Comparison of ENCODE assay signal across 18 cellular contexts in genomic region chr4:38620025-38620424, GRCh38.
"Had no signal": no experiment of that assay in that cellular context is flagged by ENCODE, and none has a peak within 500 bp of the region (broad histone marks: within the 10 kb centered on the region; RNA-seq: fewer than 3 reads in every experiment).

No MANE protein-coding gene starts in this region.

- DNase-seq: activated CD4-positive, alpha-beta T cell treated with anti-CD3 and anti-CD28 coated beads, Interleukin-2, amount 50 U/mL, for 48 hours; activated CD4-positive, CD25-positive, alpha-beta regulatory T cell treated with anti-CD3 and anti-CD28 coated beads, Interleukin-2, amount 50 U/mL, for 72 hours; activated naive CD4-positive, alpha-beta T cell treated with anti-CD3 and anti-CD28 coated beads for 36 hours; activated naive CD8-positive, alpha-beta T cell treated with anti-CD3 and anti-CD28 coated beads, Interleukin-2, amount 50 U/mL, for 24 hours; cerebellar nuclear complex; effector memory CD8-positive, alpha-beta T cell; heart right ventricle; midbrain; naive B cell; nucleus accumbens; posterior cingulate gyrus; retina; stimulated activated CD4-positive, alpha-beta T cell treated with anti-CD3 and anti-CD28 coated beads, Interleukin-4, amount 100 ng/mL, for 24 hours; stimulated activated naive CD4-positive, alpha-beta T cell had no signal

- H3K27ac ChIP-seq: ascending aorta, breast epithelium, gastroesophageal sphincter, heart right ventricle had no signal

- H3K36me3 ChIP-seq: ascending aorta, breast epithelium, gastroesophageal sphincter, heart right ventricle had no signal

- H3K27me3 ChIP-seq: ascending aorta, breast epithelium, gastroesophageal sphincter, heart right ventricle had no signal

- H3K4me1 ChIP-seq: ascending aorta, breast epithelium had no signal

- H3K9me3 ChIP-seq: ascending aorta, breast epithelium, gastroesophageal sphincter, heart right ventricle had no signal

- H3K4me3 ChIP-seq: ascending aorta, breast epithelium, gastroesophageal sphincter, heart right ventricle had no signal

- ATAC-seq: activated naive CD8-positive, alpha-beta T cell treated with anti-CD3 and anti-CD28 coated beads, Interleukin-2, amount 50 U/mL, for 24 hours; activated T-helper 17 cell treated with anti-CD3 and anti-CD28 coated beads, Interleukin-2, amount 50 U/mL, for 72 hours; effector memory CD8-positive, alpha-beta T cell; gastroesophageal sphincter; heart right ventricle had no signal
